Comparison of ENCODE assay signal across 8 cellular contexts in the genomic region with DNA sequence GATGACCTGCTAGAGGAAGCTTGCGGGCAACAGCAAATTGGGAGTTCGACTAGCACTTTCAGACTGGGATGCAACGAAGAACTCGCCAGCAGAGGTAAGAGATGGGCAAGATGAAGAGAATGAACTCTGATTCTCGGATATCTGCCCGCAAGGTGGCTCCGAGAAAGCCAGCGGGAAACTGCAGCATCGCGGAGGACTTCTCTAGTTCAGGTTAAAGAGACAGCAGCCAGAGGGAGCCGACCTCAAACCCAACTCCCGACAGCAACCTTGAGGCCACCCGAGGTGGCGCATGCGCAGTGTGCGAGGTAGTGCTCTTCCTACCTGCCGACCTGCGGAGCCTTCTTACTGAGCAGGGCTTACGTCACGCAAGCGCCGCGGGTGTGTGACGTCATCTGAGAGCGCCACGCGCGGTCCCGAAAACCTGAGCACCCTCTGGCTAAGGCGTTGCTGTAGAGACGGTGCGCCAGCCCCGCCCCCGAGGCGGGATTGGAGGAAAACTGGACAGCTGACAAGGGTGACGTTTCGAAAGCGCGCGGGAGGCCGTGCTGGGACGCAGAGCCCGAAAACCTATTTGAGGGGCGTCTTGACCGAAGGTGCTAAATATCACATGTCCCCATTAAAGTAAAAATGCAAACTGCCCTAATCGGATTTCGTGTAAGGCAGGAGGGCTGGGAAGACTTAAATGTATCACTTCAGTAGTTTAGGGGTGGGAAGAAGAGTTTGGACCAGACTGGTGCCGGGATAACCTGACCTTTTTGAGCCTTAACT.
DNase-seq lines count a peak whose midpoint lies in the region; ATAC-seq and TF ChIP-seq lines count a peak whose summit lies in the region.

No MANE protein-coding gene starts in this region.

- H4K8ac ChIP-seq in mesenchymal stem cell (ENCODE audit: low read length): peak overlapping the region; percentile 86

- peak; percentile 99 for DNase-seq in Caco-2
- peak; percentile 74 to 99 (median 97) for DNase-seq in HUDEP-2 (lab: John Stamatoyannopoulos, UW; ENCODE audit: unreplicated experiment in 76 of 76)
- peak; percentile 97 for DNase-seq in NOMO-1 treated with dmso at 0.1 percent for 144 hours (lab: John Stamatoyannopoulos, UW; ENCODE audit: unreplicated experiment)
- DNase-seq in activated CD8-positive, alpha-beta memory T cell treated with anti-CD3 and anti-CD28 coated beads, Interleukin-2, amount 50 U/mL, for 1 hour (ENCODE audit: extremely low read depth): peak; percentile 94
- peak; percentile 98 for DNase-seq in mesenchymal stem cell
- peak; percentile 99 for DNase-seq in stimulated activated CD8-positive, alpha-beta memory T cell treated with anti-CD3 and anti-CD28 coated beads, Interleukin-12 subunit alpha, Interleukin-12 subunit beta, amount 100 ng/mL, for 24 hours (ENCODE audit: extremely low read depth)

- peak overlapping the region in 1 of 2 experiments; percentile 67 for H3K18ac ChIP-seq in mesenchymal stem cell (ENCODE audit: low read depth in 1 of 2, low read length in 2 of 2)

- H2BK120ac ChIP-seq in mesenchymal stem cell (ENCODE audit: low read depth, low read length): no peak overlapping the region

- TF ChIP-seq CTCF in Caco-2 (IDR thresholded peaks at IDR 0.05; ENCODE audit: insufficient read depth in 1 of 2, low read depth in 1 of 2, low read length in 1 of 2, severe bottlenecking in 1 of 2, unreplicated experiment in 1 of 2): peak; percentile 13 to 58

- H3K4me3 ChIP-seq in Caco-2 (ENCODE audit: low read depth, low read length) (peak overlapping the region; percentile 58), endocrine pancreas (ENCODE audit: control insufficient read depth, insufficient read depth, low read length) (peak overlapping the region; percentile 83), mesenchymal stem cell (ENCODE audit: insufficient read depth in 1 of 2, low read depth in 1 of 2, low read length in 2 of 2) (peak overlapping the region; percentile 45 to 92)

- POLR2A ChIA-PET in Caco-2 (lab: Charles Lee): no interaction called here

- peak overlapping the region in 1 of 2 experiments; percentile 87 for H3K4ac ChIP-seq in mesenchymal stem cell (ENCODE audit: low read depth in 1 of 2, low read length in 2 of 2)

- H3K27ac ChIP-seq in mesenchymal stem cell (ENCODE audit: low read length, poor library complexity, severe bottlenecking): peak overlapping the region; percentile 63

- no peaks in the 10 kb centered on the region for H3K27me3 Mint-ChIP-seq in Caco-2 (ENCODE audit: insufficient read depth, unreplicated experiment)

- peak overlapping the region; percentile 77 for H3K4me3 Mint-ChIP-seq in Caco-2 (ENCODE audit: unreplicated experiment)

- CTCF ChIA-PET in Caco-2 (lab: Charles Lee): interaction anchor here (0.9 to 1.9 kb wide), 4 partner anchors 10 to 140 kb away, joined by 3 to 7 read pairs (median 4); no protein-coding TSS in a partner anchor

- H3K36me3 ChIP-seq in Caco-2 (ENCODE audit: control insufficient read depth, insufficient read depth, low read length) (no peaks in the 10 kb centered on the region), endocrine pancreas (ENCODE audit: control insufficient read depth, insufficient read depth, low read length) (no peaks in the 10 kb centered on the region), mesenchymal stem cell (ENCODE audit: control insufficient read depth in 1 of 2, insufficient read depth in 2 of 2, low read depth in 1 of 2, low read length in 2 of 2) (no peaks in the 10 kb centered on the region)

- no peak overlapping the region for H2BK15ac ChIP-seq in mesenchymal stem cell (ENCODE audit: low read depth, poor library complexity, severe bottlenecking)

- ATAC-seq in GM21381 (IDR thresholded peaks at IDR 0.05; ENCODE audit: unreplicated experiment): peak; percentile 79

- H3K9me3 ChIP-seq in Caco-2 (no peaks in the 10 kb centered on the region), endocrine pancreas (ENCODE audit: control insufficient read depth, low read length) (no peaks in the 10 kb centered on the region), mesenchymal stem cell (ENCODE audit: control insufficient read depth, low read length) (no peaks in the 10 kb centered on the region)

- no peak overlapping the region for H2BK5ac ChIP-seq in mesenchymal stem cell (ENCODE audit: low read depth, low read length, poor library complexity, severe bottlenecking)

- peaks cover 9% of the 10 kb centered on the region for H3K4me1 Mint-ChIP-seq in Caco-2 (ENCODE audit: low read depth, unreplicated experiment)

- BruUV-seq in Caco-2 (replicated peaks; lab: Mats Ljungman, UMichigan): no TSS peak

- WGBS in mesenchymal stem cell: 4% methylated on average over 43 of the region's 48 CpGs

- H3K27ac Mint-ChIP-seq in Caco-2 (ENCODE audit: unreplicated experiment): peak overlapping the region; percentile 85

- peak overlapping the region; percentile 70 for H2AFZ ChIP-seq in mesenchymal stem cell (ENCODE audit: low read depth, low read length)

- H3K4me1 ChIP-seq in Caco-2 (peaks cover 6% of the 10 kb centered on the region; the same call in 1 of the 2 replicates), endocrine pancreas (ENCODE audit: control insufficient read depth, insufficient read depth, low read length) (no peaks in the 10 kb centered on the region), mesenchymal stem cell (ENCODE audit: control insufficient read depth, insufficient read depth, low read depth, low read length) (peaks cover 3% of the 10 kb centered on the region)

- H3K9me3 Mint-ChIP-seq in Caco-2 (ENCODE audit: unreplicated experiment): no peaks in the 10 kb centered on the region

- peaks cover 12% of the 10 kb centered on the region for H3K36me3 Mint-ChIP-seq in Caco-2 (ENCODE audit: insufficient read depth, unreplicated experiment)

- intact Hi-C loops in Caco-2 (cut with micrococcal nuclease; ENCODE audit: unreplicated experiment): loop anchor here (1.0 kb wide), 1 partner anchor 63 kb away; no protein-coding TSS in a partner anchor

- H3K27me3 ChIP-seq in Caco-2 (replicated peaks; ENCODE audit: control insufficient read depth, insufficient read depth, low read length) (no peaks in the 10 kb centered on the region), endocrine pancreas (ENCODE audit: control insufficient read depth, insufficient read depth, low read length) (no peaks in the 10 kb centered on the region), mesenchymal stem cell (ENCODE audit: control insufficient read depth in 1 of 2, insufficient read depth in 1 of 2, low read length in 2 of 2) (peaks cover 0 to 7% of the 10 kb centered on the region in 2 experiments)

- peak overlapping the region in 1 of 2 experiments; percentile 9 for H3K23ac ChIP-seq in mesenchymal stem cell (ENCODE audit: low read length in 2 of 2)

- H3K4me2 ChIP-seq in mesenchymal stem cell (ENCODE audit: low read length, poor library complexity, severe bottlenecking): peak overlapping the region; percentile 87

- H4K91ac ChIP-seq in mesenchymal stem cell (ENCODE audit: low read length): peak overlapping the region; percentile 9

- H3K9ac ChIP-seq in endocrine pancreas (ENCODE audit: control insufficient read depth, insufficient read depth, low read length) (peak overlapping the region; percentile 88), mesenchymal stem cell (ENCODE audit: low read length) (peak overlapping the region; percentile 91)

- H2BK12ac ChIP-seq in mesenchymal stem cell (ENCODE audit: low read length in 2 of 2): no peak overlapping the region

- H2AK5ac ChIP-seq in mesenchymal stem cell (ENCODE audit: low read length, severe bottlenecking): no peak overlapping the region

- H3K14ac ChIP-seq in mesenchymal stem cell (ENCODE audit: low read length in 2 of 2): no peak overlapping the region

- no peaks in the 10 kb centered on the region for H3K79me1 ChIP-seq in mesenchymal stem cell (replicated peaks; ENCODE audit: low read length, poor library complexity, severe bottlenecking)

Comparison
In these comparisons a context has a peak if more than half of its experiments do, and no peak if none do; other contexts are left out.
1. Peak in every context shown above with its lines: DNase-seq, ATAC-seq, H3K4me3 ChIP-seq and H3K27ac ChIP-seq.